ENCODE assay signal across 1 cellular context in genomic region chr11:44775366-44776356, GRCh38.
A peak's percentile ranks its signal among the peaks of the same experiment; 100 is the strongest.
TF ChIP-seq lines count a peak whose summit lies in the region.

No MANE protein-coding gene starts in this region.

TF ChIP-seq in K562, 482 proteins besides CTCF, POLR2A, EP300 and RAD21 (continued from another document):
- peak; percentile 55; the same call in 1 of the 2 replicates for TF ChIP-seq MTA3 (IDR thresholded peaks at IDR 0.05; ENCODE audit: borderline replicate concordance)
- TF ChIP-seq MEF2D (tag; conservative IDR thresholded peaks at IDR 0.05; ENCODE audit: low read depth) = no peak
- TF ChIP-seq ZNF280A (IDR thresholded peaks at IDR 0.05; ENCODE audit: low read depth, partially characterized antibody) = no peak
- peak; percentile 57; the same call in 1 of the 2 replicates for TF ChIP-seq RB1 (IDR thresholded peaks at IDR 0.05; ENCODE audit: low read depth)
- no peak for TF ChIP-seq PURB (CRISPR knock-in tag; IDR thresholded peaks at IDR 0.05; ENCODE audit: low read depth)
- TF ChIP-seq HOXB6 (CRISPR knock-in tag; IDR thresholded peaks at IDR 0.05; ENCODE audit: borderline replicate concordance) = no peak
- no peak for TF ChIP-seq DACH1 (IDR thresholded peaks at IDR 0.05; ENCODE audit: partially characterized antibody)
- TF ChIP-seq JUND (IDR thresholded peaks at IDR 0.05; ENCODE audit: borderline replicate concordance, low read depth, low read length) = 0 out of 2 replicates have a peak, but pooled peaks have one; percentile 13
- peak; percentile 29; the same call in 1 of the 3 replicates for TF ChIP-seq JUND (tag; IDR thresholded peaks at IDR 0.05; ENCODE audit: borderline replicate concordance, low read depth, low read length)
- no peak for TF ChIP-seq ZBTB1 (CRISPR knock-in tag; IDR thresholded peaks at IDR 0.05; ENCODE audit: borderline replicate concordance, low read depth)
- TF ChIP-seq CXXC5 (CRISPR knock-in tag; IDR thresholded peaks at IDR 0.05) = no peak; the same call in 1 of the 2 replicates
- no peak for TF ChIP-seq BMI1 (IDR thresholded peaks at IDR 0.05; ENCODE audit: low read length)
- no peak for TF ChIP-seq HMBOX1 (IDR thresholded peaks at IDR 0.05)
- peak; percentile 36; the same call in 1 of the 2 replicates for TF ChIP-seq DIDO1 (tag; IDR thresholded peaks at IDR 0.05; ENCODE audit: low read depth)
- no peak for TF ChIP-seq SFPQ (IDR thresholded peaks at IDR 0.05; ENCODE audit: low read depth, low read length)
- TF ChIP-seq SMC3 (conservative IDR thresholded peaks at IDR 0.05; ENCODE audit: insufficient read depth, low read depth, low read length) = 0 out of 2 replicates have a peak, but pooled peaks have one; percentile 31
- no peak for TF ChIP-seq RBM15 (IDR thresholded peaks at IDR 0.05; ENCODE audit: insufficient read depth, low read length)
